10 cellular contexts compared by ENCODE assay signal in genomic region chr10:118669020-118669766, GRCh38.
DNase-seq lines count a peak whose midpoint lies in the region; ATAC-seq and TF ChIP-seq lines count a peak whose summit lies in the region.
"Had no signal": no experiment of that assay in that cellular context is flagged by ENCODE, and none has a peak within 500 bp of the region (broad histone marks: within the 10 kb centered on the region; RNA-seq: fewer than 3 reads in every experiment).

No MANE protein-coding gene starts in this region.

- H2AFZ ChIP-seq in mesenchymal stem cell (ENCODE audit: low read depth, low read length), result no peak overlapping the region

- no peak overlapping the region for H2AK5ac ChIP-seq in mesenchymal stem cell (ENCODE audit: low read length, severe bottlenecking)

- H3K4me3 ChIP-seq in AG10803 (ENCODE audit: low read length) (peak overlapping the region; percentile 3; the same call in 1 of the 2 replicates), body of pancreas (no peak overlapping the region), mesenchymal stem cell (ENCODE audit: insufficient read depth in 1 of 2, low read depth in 1 of 2, low read length in 2 of 2) (peak overlapping the region in 1 of 2 experiments; percentile 29)
- H3K4me3 ChIP-seq: skin epidermis had no signal

- DNase-seq in AG10803 (ENCODE audit: low read depth) (peak; percentile 86), body of pancreas (peak in 3 of 4 donors; percentile 49 to 79 (median 74)), mesenchymal stem cell (peak; percentile 6), T-helper 2 cell (no peak), cerebellum (ENCODE audit: low spot score) (no peak), DMS53 (lab: John Stamatoyannopoulos, UW) (no peak), NCI-H1417 treated with DMSO at 0.1 percent for 48 hours (lab: John Stamatoyannopoulos, UW) (no peak)
- DNase-seq: RPMI8226 had no signal

- H2BK12ac ChIP-seq in mesenchymal stem cell (ENCODE audit: low read length in 2 of 2), result no peak overlapping the region

- H3K23ac ChIP-seq in mesenchymal stem cell (ENCODE audit: low read length in 2 of 2), result no peak overlapping the region

- intact Hi-C loops in body of pancreas (cut with DNase I), result no loop called here

- TF ChIP-seq CTCF in AG10803 (conservative IDR thresholded peaks at IDR 0.05; ENCODE audit: low read length), result no peak
- no peak for TF ChIP-seq CTCF in body of pancreas (IDR thresholded peaks at IDR 0.05)

- H3K9me3 ChIP-seq in body of pancreas, result no peaks in the 10 kb centered on the region
- no peaks in the 10 kb centered on the region for H3K9me3 ChIP-seq in mesenchymal stem cell (ENCODE audit: control insufficient read depth, low read length)

- no peak overlapping the region for H2BK15ac ChIP-seq in mesenchymal stem cell (ENCODE audit: low read depth, poor library complexity, severe bottlenecking)

- H3K14ac ChIP-seq in mesenchymal stem cell (ENCODE audit: low read length in 2 of 2), result no peak overlapping the region

- H3K27ac ChIP-seq in body of pancreas (peak overlapping the region in 2 of 4 donors; percentile 20 to 25), mesenchymal stem cell (ENCODE audit: low read length, poor library complexity, severe bottlenecking) (no peak overlapping the region)

- no peaks in the 10 kb centered on the region for H3K36me3 ChIP-seq in body of pancreas (replicated peaks in 1 of 2; ENCODE audit: insufficient read depth in 1 of 2, low read depth in 2 of 2)
- peaks cover 9 to 11% of the 10 kb centered on the region in 2 experiments for H3K36me3 ChIP-seq in mesenchymal stem cell (ENCODE audit: control insufficient read depth in 1 of 2, insufficient read depth in 2 of 2, low read depth in 1 of 2, low read length in 2 of 2)

- H2BK5ac ChIP-seq in mesenchymal stem cell (ENCODE audit: low read depth, low read length, poor library complexity, severe bottlenecking), result no peak overlapping the region

- H3K4me2 ChIP-seq in mesenchymal stem cell (ENCODE audit: low read length, poor library complexity, severe bottlenecking), result no peak overlapping the region

- H3K4ac ChIP-seq in mesenchymal stem cell (ENCODE audit: low read depth in 1 of 2, low read length in 2 of 2), result no peak overlapping the region

- no peak overlapping the region for H4K91ac ChIP-seq in mesenchymal stem cell (ENCODE audit: low read length)

- peaks cover 48% of the 10 kb centered on the region for H3K4me1 ChIP-seq in body of pancreas
- no peaks in the 10 kb centered on the region for H3K4me1 ChIP-seq in mesenchymal stem cell (ENCODE audit: control insufficient read depth, insufficient read depth, low read depth, low read length)

- H3K18ac ChIP-seq in mesenchymal stem cell (ENCODE audit: low read depth in 1 of 2, low read length in 2 of 2), result no peak overlapping the region

- ATAC-seq in HG03159 (IDR thresholded peaks at IDR 0.05; ENCODE audit: unreplicated experiment) (peak; percentile 61), body of pancreas (peak; percentile 77)

- TF ChIP-seq POLR2A in body of pancreas (IDR thresholded peaks at IDR 0.05), result no peak

- H4K8ac ChIP-seq in mesenchymal stem cell (ENCODE audit: low read length), result no peak overlapping the region

- H3K27me3 ChIP-seq in body of pancreas (no peaks in the 10 kb centered on the region), mesenchymal stem cell (ENCODE audit: control insufficient read depth in 1 of 2, insufficient read depth in 1 of 2, low read length in 2 of 2) (peaks cover 0 to 38% of the 10 kb centered on the region in 2 experiments)

- H3K79me1 ChIP-seq in mesenchymal stem cell (replicated peaks; ENCODE audit: low read length, poor library complexity, severe bottlenecking), result no peaks in the 10 kb centered on the region

- H2BK120ac ChIP-seq in mesenchymal stem cell (ENCODE audit: low read depth, low read length), result no peak overlapping the region

- WGBS in body of pancreas, 2 donors, result 20 to 25% methylated on average over 20 of the region's 20 CpGs
- WGBS in mesenchymal stem cell, result 70% methylated on average over 19 of the region's 20 CpGs

- H3K9ac ChIP-seq in mesenchymal stem cell (ENCODE audit: low read length), result peak overlapping the region; percentile 62

Comparison
In these comparisons a context has a peak if more than half of its experiments do, and no peak if none do; other contexts are left out.
1. DNase-seq: peak in AG10803 (single experiment), body of pancreas (3 of 4) and mesenchymal stem cell (single experiment); none in T-helper 2 cell (0 of 5), cerebellum (single experiment), DMS53 (single experiment) and NCI-H1417 treated with DMSO at 0.1 percent for 48 hours (single experiment).